Comparison of ENCODE assay signal across 33 cellular contexts in genomic region chr6:1327630-1328029, GRCh38. TPM values are rescaled to one million over a fixed set of nuclear protein-coding genes. Genes with fewer than 3 reads are reported as not detected.
"Had no signal": no experiment of that assay in that cellular context is flagged by ENCODE, and none has a peak within 500 bp of the region (broad histone marks: within the 10 kb centered on the region; RNA-seq: fewer than 3 reads in every experiment).

No MANE protein-coding gene starts in this region.

- H3K27me3 ChIP-seq: colonic mucosa, foreskin keratinocyte, ovary had no signal

- DNase-seq: activated CD4-positive, alpha-beta T cell treated with anti-CD3 and anti-CD28 coated beads for 48 hours; activated CD4-positive, alpha-beta T cell treated with anti-CD3 and anti-CD28 coated beads, Interleukin-2, amount 50 U/mL, for 48 hours; activated CD8-positive, alpha-beta memory T cell treated with anti-CD3 and anti-CD28 coated beads for 24 hours; activated gamma-delta T cell; activated naive CD4-positive, alpha-beta T cell treated with anti-CD3 and anti-CD28 coated beads, Interleukin-2, amount 10 ng/mL, durations not matched to agents 7 days and 5 days; activated naive CD8-positive, alpha-beta T cell treated with anti-CD3 and anti-CD28 coated beads, Interleukin-2, amount 10 ng/mL, durations not matched to agents 7 days and 5 days; cerebellar nuclear complex; colonic mucosa; effector CD8-positive, alpha-beta T cell; heart left ventricle; hypothalamus; immature natural killer cell; naive B cell; ovary; sigmoid colon; stimulated activated CD4-positive, alpha-beta T cell treated with anti-CD3 and anti-CD28 coated beads, Interleukin-15, amount 100 ng/mL, for 24 hours; stimulated activated CD4-positive, alpha-beta T cell treated with anti-CD3 and anti-CD28 coated beads, Interleukin-2, amount 100 ng/mL, for 24 hours; stimulated activated naive CD4-positive, alpha-beta T cell; T-helper 9 cell; transverse colon; WERI-Rb-1 had no signal

- H3K36me3 ChIP-seq: ascending aorta, cardiac muscle cell, colonic mucosa, heart left ventricle, ovary, sigmoid colon, suprapubic skin, transverse colon, WERI-Rb-1 had no signal

- FAIRE-seq: endometrium had no signal

- H3K4me3 ChIP-seq: ascending aorta, cardiac muscle cell, colonic mucosa, heart left ventricle, ovary, sigmoid colon, suprapubic skin, transverse colon had no signal

- H3K27ac Mint-ChIP-seq: activated naive CD4-positive, alpha-beta T cell treated with anti-CD3 and anti-CD28 coated beads, Interleukin-2, amount 10 ng/mL, durations not matched to agents 7 days and 5 days; activated naive CD8-positive, alpha-beta T cell treated with anti-CD3 and anti-CD28 coated beads, Interleukin-2, amount 10 ng/mL, durations not matched to agents 7 days and 5 days; activated T-helper 1 cell treated with anti-CD3 and anti-CD28 coated beads, Interleukin-12 subunit alpha, Interleukin-12 subunit beta, Interleukin-2, Interleukin-4 antibody, amounts not matched to agents 30 ng/mL and 10 ng/mL and 1 ng/mL, durations not matched to agents 14 hours and 24 hours and 36 hours; brain; immature natural killer cell; mesothelial cell of epicardium; naive B cell; progenitor cell of endocrine pancreas had no signal

- H3K36me3 Mint-ChIP-seq: activated naive CD4-positive, alpha-beta T cell treated with anti-CD3 and anti-CD28 coated beads, Interleukin-2, amount 10 ng/mL, durations not matched to agents 7 days and 5 days; activated naive CD8-positive, alpha-beta T cell treated with anti-CD3 and anti-CD28 coated beads, Interleukin-2, amount 10 ng/mL, durations not matched to agents 7 days and 5 days; brain; mesothelial cell of epicardium had no signal

- H3K4me3 Mint-ChIP-seq: activated naive CD4-positive, alpha-beta T cell treated with anti-CD3 and anti-CD28 coated beads, Interleukin-2, amount 10 ng/mL, durations not matched to agents 7 days and 5 days; activated naive CD8-positive, alpha-beta T cell treated with anti-CD3 and anti-CD28 coated beads, Interleukin-2, amount 10 ng/mL, durations not matched to agents 7 days and 5 days; activated T-helper 1 cell treated with anti-CD3 and anti-CD28 coated beads, Interleukin-12 subunit alpha, Interleukin-12 subunit beta, Interleukin-2, Interleukin-4 antibody, amounts not matched to agents 30 ng/mL and 10 ng/mL and 1 ng/mL, durations not matched to agents 14 hours and 24 hours and 36 hours; brain; immature natural killer cell; mesothelial cell of epicardium; naive B cell had no signal

- H3K9me3 ChIP-seq: ascending aorta, colonic mucosa, ovary, suprapubic skin, transverse colon had no signal

- H3K4me1 Mint-ChIP-seq: activated naive CD4-positive, alpha-beta T cell treated with anti-CD3 and anti-CD28 coated beads, Interleukin-2, amount 10 ng/mL, durations not matched to agents 7 days and 5 days; activated naive CD8-positive, alpha-beta T cell treated with anti-CD3 and anti-CD28 coated beads, Interleukin-2, amount 10 ng/mL, durations not matched to agents 7 days and 5 days; brain; immature natural killer cell had no signal

- ATAC-seq: activated CD4-positive, CD25-positive, alpha-beta regulatory T cell treated with anti-CD3 and anti-CD28 coated beads, Interleukin-2, amount 50 U/mL, for 24 hours had no signal

- H3K27ac ChIP-seq: ascending aorta, cardiac muscle cell, colonic mucosa, foreskin keratinocyte, heart left ventricle, ovary, suprapubic skin, transverse colon, WERI-Rb-1 had no signal

- H3K4me1 ChIP-seq: ascending aorta, colonic mucosa, heart left ventricle, sigmoid colon had no signal

RNA-seq across cellular contexts. Expression of gene FOXQ1, which starts 15.7 kb away (rescaled TPM):
- total RNA-seq: activated naive CD8-positive, alpha-beta T cell treated with anti-CD3 and anti-CD28 coated beads, Interleukin-2, amount 10 ng/mL, durations not matched to agents 7 days and 5 days; activated T-helper 1 cell treated with anti-CD3 and anti-CD28 coated beads, Interleukin-12 subunit alpha, Interleukin-12 subunit beta, Interleukin-2, Interleukin-4 antibody, amounts not matched to agents 30 ng/mL and 10 ng/mL and 1 ng/mL, durations not matched to agents 14 hours and 24 hours and 36 hours; cardiac muscle cell; dermis microvascular lymphatic vessel endothelial cell; heart left ventricle had no signal
- polyA plus RNA-seq: cardiac muscle cell, immature natural killer cell, neural cell had no signal
